In genomic region chr12:46370792-46371717, GRCh38 we compare ENCODE assay signal across 1 cellular context.
TF ChIP-seq lines count a peak whose summit lies in the region.

No MANE protein-coding gene starts in this region.

TF ChIP-seq in WTC11, 78 proteins besides CTCF, POLR2A, EP300 and RAD21 (continued from another document):
- TF ChIP-seq E2F1 (CRISPR knock-in tag; IDR thresholded peaks at IDR 0.05) (no peak), IRF2 (CRISPR knock-in tag; IDR thresholded peaks at IDR 0.05; ENCODE audit: borderline replicate concordance, low read depth) (no peak), USF1 (CRISPR knock-in tag; IDR thresholded peaks at IDR 0.05) (peak; percentile 98), ELF4 (CRISPR knock-in tag; IDR thresholded peaks at IDR 0.05; ENCODE audit: low read depth) (no peak), TEAD4 (CRISPR knock-in tag; IDR thresholded peaks at IDR 0.05) (0 out of 2 replicates have a peak, but pooled peaks have one; percentile 53), USF2 (CRISPR knock-in tag; IDR thresholded peaks at IDR 0.05) (peak; percentile 98), HMGXB4 (CRISPR knock-in tag; IDR thresholded peaks at IDR 0.05) (0 out of 2 replicates have a peak, but pooled peaks have one; percentile 27), TP53 (CRISPR knock-in tag; IDR thresholded peaks at IDR 0.05) (0 out of 2 replicates have a peak, but pooled peaks have one; percentile 81), ZNF532 (CRISPR knock-in tag; IDR thresholded peaks at IDR 0.05; ENCODE audit: borderline replicate concordance) (no peak), ATF1 (CRISPR knock-in tag; IDR thresholded peaks at IDR 0.05) (no peak), ZNF281 (CRISPR knock-in tag; IDR thresholded peaks at IDR 0.05) (no peak), ZMAT4 (CRISPR knock-in tag; IDR thresholded peaks at IDR 0.05) (peak; percentile 85; the same call in 1 of the 2 replicates), ZNF121 (CRISPR knock-in tag; IDR thresholded peaks at IDR 0.05) (no peak), PRDM15 (CRISPR knock-in tag; IDR thresholded peaks at IDR 0.05) (no peak), ZNF263 (CRISPR knock-in tag; IDR thresholded peaks at IDR 0.05; ENCODE audit: low read depth) (no peak), TEAD1 (CRISPR knock-in tag; IDR thresholded peaks at IDR 0.05) (peak; percentile 58; the same call in 1 of the 2 replicates), AR (CRISPR knock-in tag; IDR thresholded peaks at IDR 0.05) (no peak), ZNF138 (CRISPR knock-in tag; conservative IDR thresholded peaks at IDR 0.05) (0 out of 2 replicates have a peak, but pooled peaks have one; percentile 71), SMAD3 (CRISPR knock-in tag; IDR thresholded peaks at IDR 0.05; ENCODE audit: borderline replicate concordance) (no peak), E2F5 (CRISPR knock-in tag; IDR thresholded peaks at IDR 0.05) (peak; percentile 41; the same call in 1 of the 2 replicates), RELA (CRISPR knock-in tag; IDR thresholded peaks at IDR 0.05; ENCODE audit: borderline replicate concordance) (no peak; the same call in 1 of the 2 replicates), MLX (CRISPR knock-in tag; IDR thresholded peaks at IDR 0.05) (no peak), ZBTB21 (CRISPR knock-in tag; IDR thresholded peaks at IDR 0.05; ENCODE audit: borderline replicate concordance) (peak; percentile 78; the same call in 1 of the 2 replicates), PRRX2 (CRISPR knock-in tag; IDR thresholded peaks at IDR 0.05) (no peak; the same call in 1 of the 2 replicates), JUN (CRISPR knock-in tag; IDR thresholded peaks at IDR 0.05) (0 out of 2 replicates have a peak, but pooled peaks have one; percentile 21), SP1 (CRISPR knock-in tag; conservative IDR thresholded peaks at IDR 0.05) (peak; percentile 65)
TF ChIP-seq in WTC11: peak in this region for 26.
